In the genomic region with DNA sequence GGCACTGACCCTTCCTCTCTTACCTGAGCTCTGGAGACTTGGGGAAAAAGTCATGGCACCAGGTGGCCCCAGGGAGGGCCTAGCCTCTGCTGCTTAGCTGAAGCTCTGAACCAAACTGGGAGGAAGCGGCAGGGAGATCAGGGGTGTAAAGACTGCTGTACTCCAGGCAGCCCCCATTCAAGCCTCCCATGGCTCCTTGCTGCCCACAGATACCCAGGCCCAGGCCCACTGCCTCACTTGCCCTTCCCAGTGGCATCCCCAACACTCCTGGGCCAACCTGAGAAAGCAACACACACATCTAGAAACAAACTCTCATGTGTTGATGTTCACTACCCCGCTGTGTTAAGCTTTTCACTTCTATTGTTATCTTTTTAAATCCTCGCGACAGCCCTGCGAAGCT, we compare ENCODE assay signal across 18 cellular contexts.
DNase-seq lines count a peak whose midpoint lies in the region; ATAC-seq, FAIRE-seq and TF ChIP-seq lines count a peak whose summit lies in the region.
"Had no signal": no experiment of that assay in that cellular context is flagged by ENCODE, and none has a peak within 500 bp of the region (broad histone marks: within the 10 kb centered on the region; RNA-seq: fewer than 3 reads in every experiment).

No MANE protein-coding gene starts in this region.

- intact Hi-C loops in right cardiac atrium (cut with DNase I) = no loop called here
- intact Hi-C loops in left cardiac atrium (cut with DNase I) = no loop called here
- intact Hi-C loops in gastrocnemius medialis (cut with DNase I; ENCODE audit: low total_unique reads) = no loop called here
- intact Hi-C loops in pancreas (cut with DNase I) = no loop called here

- H3K4me1 ChIP-seq in right cardiac atrium (ENCODE audit: control insufficient read depth, insufficient read depth, low read length) (no peaks in the 10 kb centered on the region), gastrocnemius medialis (peaks cover 39 to 41% of the 10 kb centered on the region in 2 donors), pancreas (peaks cover 0 to 16% (median 6%) of the 10 kb centered on the region in 3 donors)

- H3K36me3 ChIP-seq in gastrocnemius medialis (no peaks in the 10 kb centered on the region), pancreas (no peaks in the 10 kb centered on the region)

- no peaks in the 10 kb centered on the region for H3K27me3 ChIP-seq in right cardiac atrium (ENCODE audit: control insufficient read depth, insufficient read depth)
- H3K27me3 ChIP-seq in gastrocnemius medialis = no peaks in the 10 kb centered on the region
- no peaks in the 10 kb centered on the region for H3K27me3 ChIP-seq in pancreas

- TF ChIP-seq CTCF in gastrocnemius medialis (IDR thresholded peaks at IDR 0.05 in 4 of 5, conservative IDR thresholded peaks at IDR 0.05 in 1 of 5) = no peak
- no peak for TF ChIP-seq CTCF in pancreas (IDR thresholded peaks at IDR 0.05)

- no peak for FAIRE-seq in pancreas (lab: Jason Lieb, UNC)
- FAIRE-seq: GM12891, GM19239, H1 had no signal

- DNase-seq in right cardiac atrium (no peak), left cardiac atrium (no peak), islet precursor cell (peak; percentile 19), gastrocnemius medialis (no peak), pancreas (no peak), NCI-H2196 treated with DMSO at 0.1 percent for 48 hours (lab: John Stamatoyannopoulos, UW; ENCODE audit: unreplicated experiment) (no peak)
- DNase-seq: C1 segment of cervical spinal cord; CD4-positive, CD25-positive, alpha-beta regulatory T cell; CD8-positive, alpha-beta memory T cell; COR-L47; DMS 273 treated with DMSO at 0.1 percent for 48 hours; DMS53; DND-41; EL; H9 had no signal

- no peaks in the 10 kb centered on the region for H3K9me3 ChIP-seq in right cardiac atrium (ENCODE audit: control insufficient read depth, low read length)
- no peaks in the 10 kb centered on the region for H3K9me3 ChIP-seq in gastrocnemius medialis
- no peaks in the 10 kb centered on the region for H3K9me3 ChIP-seq in pancreas

- H3K4me3 ChIP-seq in right cardiac atrium (ENCODE audit: low read length) (no peak overlapping the region), gastrocnemius medialis (no peak overlapping the region), pancreas (no peak overlapping the region)

- 96% methylated on average over 5 of the region's 5 CpGs for WGBS in right cardiac atrium
- 89 to 94% methylated on average over 5 of the region's 5 CpGs for WGBS in pancreas, 2 donors

- in situ Hi-C loops in gastrocnemius medialis (cut with MboI; ENCODE audit: low sequenced_read_pairs in 4 of 4) = no loop called here

- ATAC-seq in right cardiac atrium = no peak
- ATAC-seq in left cardiac atrium = no peak
- ATAC-seq in gastrocnemius medialis = no peak
- ATAC-seq in pancreas = no peak

- TF ChIP-seq POLR2A in gastrocnemius medialis (IDR thresholded peaks at IDR 0.05) = no peak

- H3K27ac ChIP-seq in right cardiac atrium (ENCODE audit: low read length) (peak overlapping the region; percentile 22), gastrocnemius medialis (peak overlapping the region; percentile 81 to 86 (median 83)), pancreas (no peak overlapping the region)

Comparison
In these comparisons a context has a peak if more than half of its experiments do, and no peak if none do; other contexts are left out.
1. H3K27ac ChIP-seq: peak in right cardiac atrium (single experiment) and gastrocnemius medialis (4 of 4); none in pancreas (0 of 4).